8 cellular contexts compared by ENCODE assay signal in genomic region chr7:142412551-142413193, GRCh38.
DNase-seq lines count a peak whose midpoint lies in the region; ATAC-seq and TF ChIP-seq lines count a peak whose summit lies in the region.

No MANE protein-coding gene starts in this region.

- no peaks in the 10 kb centered on the region for H3F3A ChIP-seq in PC-3 (ENCODE audit: low read length, unreplicated experiment)

- H3K4me2 ChIP-seq in PC-3 (ENCODE audit: low read length): no peak overlapping the region

- no TSS peak for BruUV-seq in PC-3 (replicated peaks; lab: Mats Ljungman, UMichigan)

- in situ Hi-C loops in astrocyte of the spinal cord (cut with HindIII; ENCODE audit: low sequenced_read_pairs): no loop called here

- no peaks in the 10 kb centered on the region for H3K36me3 Mint-ChIP-seq in CD4-positive, alpha-beta memory T cell

- peak overlapping the region in 4 of 7 donors; percentile 18 to 74 (median 28) for H3K27ac Mint-ChIP-seq in CD4-positive, alpha-beta memory T cell

- POLR2A ChIA-PET in CD4-positive, alpha-beta memory T cell (lab: Charles Lee; ENCODE audit: partially characterized antibody): interaction anchor here (0.7 to 1.8 kb wide), 3 partner anchors 70 to 397 kb away, joined by 3 to 8 read pairs (median 3); no protein-coding TSS in a partner anchor
- POLR2A ChIA-PET in PC-3 (lab: Charles Lee; ENCODE audit: unreplicated experiment): no interaction called here

- no peaks in the 10 kb centered on the region for H3K4me1 ChIP-seq in CD4-positive, alpha-beta memory T cell (ENCODE audit: insufficient read depth, low read length)
- peaks cover 9% of the 10 kb centered on the region for H3K4me1 ChIP-seq in PC-3 (ENCODE audit: insufficient read depth, low read length)
- H3K4me1 ChIP-seq in right lobe of liver: no peaks in the 10 kb centered on the region

- peak overlapping the region; percentile 68 for H2AFZ ChIP-seq in PC-3 (ENCODE audit: low read length)

- no peak overlapping the region for H3K4me3 ChIP-seq in CD4-positive, alpha-beta memory T cell (ENCODE audit: low read length in 2 of 2)
- H3K4me3 ChIP-seq in PC-3 (ENCODE audit: low read length) (no peak overlapping the region), astrocyte of the spinal cord (ENCODE audit: low read depth, low read length) (no peak overlapping the region), right lobe of liver (no peak overlapping the region)

- H3K9me3 ChIP-seq in CD4-positive, alpha-beta memory T cell (ENCODE audit: control insufficient read depth in 1 of 2, low read length in 2 of 2): no peaks in the 10 kb centered on the region
- H3K9me3 ChIP-seq in PC-3 (ENCODE audit: low read length) (no peaks in the 10 kb centered on the region), right lobe of liver (no peaks in the 10 kb centered on the region)

- H3K4me1 Mint-ChIP-seq in CD4-positive, alpha-beta memory T cell: peaks cover 1 to 6% (median 3%) of the 10 kb centered on the region in 4 donors

- H3K36me3 ChIP-seq in CD4-positive, alpha-beta memory T cell (ENCODE audit: insufficient read depth, low read length): no peaks in the 10 kb centered on the region
- no peaks in the 10 kb centered on the region for H3K36me3 ChIP-seq in PC-3 (ENCODE audit: low read depth, low read length)
- H3K36me3 ChIP-seq in right lobe of liver: no peaks in the 10 kb centered on the region

- whole genome bisulfite sequencing in right lobe of liver (ENCODE audit: insufficient coverage, low coverage, low lambda C conversion rate, missing lambda C conversion rate): 60% methylated on average over 2 of the region's 2 CpGs

- DNase-seq in CD4-positive, alpha-beta memory T cell: peak; percentile 38 to 48 (median 41)
- DNase-seq in PC-3 (peak; percentile 73), astrocyte of the spinal cord (ENCODE audit: low read depth, low spot score) (peak; percentile 59), right lobe of liver (no peak), DMS153 (lab: John Stamatoyannopoulos, UW) (no peak)

- H3K27me3 Mint-ChIP-seq in CD4-positive, alpha-beta memory T cell: no peaks in the 10 kb centered on the region

- H4K20me1 ChIP-seq in PC-3 (ENCODE audit: low read length): no peaks in the 10 kb centered on the region

- no peaks in the 10 kb centered on the region for H3K9me2 ChIP-seq in PC-3 (replicated peaks; ENCODE audit: low read length)

- CTCF ChIA-PET in CD4-positive, alpha-beta memory T cell (lab: Charles Lee; ENCODE audit: partially characterized antibody): interaction anchor here (0.7 to 2.7 kb wide), 24 partner anchors 11 to 803 kb away, joined by 3 to 13 read pairs (median 4); no protein-coding TSS in a partner anchor
- CTCF ChIA-PET in PC-3 (lab: Charles Lee): interaction anchor here (0.7 kb wide), 1 partner anchor 65 kb away, joined by 4 read pairs; no protein-coding TSS in a partner anchor

- H3K9ac ChIP-seq in PC-3 (ENCODE audit: low read length): no peak overlapping the region

- intact Hi-C loops in CD4-positive, alpha-beta memory T cell (cut with micrococcal nuclease): loop anchor here (1.0 kb wide), 3 partner anchors 71 to 803 kb away; no protein-coding TSS in a partner anchor
- intact Hi-C loops in PC-3 (cut with micrococcal nuclease) (no loop called here), right lobe of liver (cut with DNase I) (no loop called here)

- no peak for TF ChIP-seq POLR2A in right lobe of liver (IDR thresholded peaks at IDR 0.05)

- ATAC-seq in GM18870 (IDR thresholded peaks at IDR 0.05; ENCODE audit: unreplicated experiment) (peak; percentile 64), HG03039 (IDR thresholded peaks at IDR 0.05; ENCODE audit: unreplicated experiment) (peak; percentile 83), PC-3 (peak; percentile 78), right lobe of liver (peak in 1 of 4 donors; percentile 35), GM21717 (IDR thresholded peaks at IDR 0.05; ENCODE audit: unreplicated experiment) (no peak)

- peak overlapping the region in 4 of 8 donors; percentile 8 to 36 (median 24) for H3K4me3 Mint-ChIP-seq in CD4-positive, alpha-beta memory T cell

- no peak overlapping the region for H3K27ac ChIP-seq in CD4-positive, alpha-beta memory T cell (ENCODE audit: low read depth, low read length)
- H3K27ac ChIP-seq in PC-3 (ENCODE audit: low read length) (no peak overlapping the region), right lobe of liver (no peak overlapping the region)

- peaks cover 0 to 2% (median 0%) of the 10 kb centered on the region in 8 donors for H3K9me3 Mint-ChIP-seq in CD4-positive, alpha-beta memory T cell

- H3K27me3 ChIP-seq in CD4-positive, alpha-beta memory T cell (ENCODE audit: insufficient read depth, low read length): no peaks in the 10 kb centered on the region
- H3K27me3 ChIP-seq in PC-3 (ENCODE audit: low read length) (no peaks in the 10 kb centered on the region), right lobe of liver (no peaks in the 10 kb centered on the region)

- no peaks in the 10 kb centered on the region for H3K79me2 ChIP-seq in PC-3 (ENCODE audit: low read length)

- TF ChIP-seq CTCF in PC-3 (conservative IDR thresholded peaks at IDR 0.05; ENCODE audit: low read depth, low read length) (peak; percentile 93), astrocyte of the spinal cord (IDR thresholded peaks at IDR 0.05; ENCODE audit: low read depth, low read length) (peak; percentile 84), right lobe of liver (IDR thresholded peaks at IDR 0.05) (peak; percentile 3 to 36 (median 22))

Comparison
In these comparisons a context has a peak if more than half of its experiments do, and no peak if none do; other contexts are left out.
1. DNase-seq: peak in CD4-positive, alpha-beta memory T cell (5 of 5), PC-3 (single experiment) and astrocyte of the spinal cord (single experiment); none in right lobe of liver (0 of 3) and DMS153 (single experiment).
2. CTCF ChIP-seq: peak in every context shown above with its lines; median percentile 93 in PC-3; 84 in astrocyte of the spinal cord; 22 in right lobe of liver.